ENCODE assay signal across 24 cellular contexts in the genomic region with DNA sequence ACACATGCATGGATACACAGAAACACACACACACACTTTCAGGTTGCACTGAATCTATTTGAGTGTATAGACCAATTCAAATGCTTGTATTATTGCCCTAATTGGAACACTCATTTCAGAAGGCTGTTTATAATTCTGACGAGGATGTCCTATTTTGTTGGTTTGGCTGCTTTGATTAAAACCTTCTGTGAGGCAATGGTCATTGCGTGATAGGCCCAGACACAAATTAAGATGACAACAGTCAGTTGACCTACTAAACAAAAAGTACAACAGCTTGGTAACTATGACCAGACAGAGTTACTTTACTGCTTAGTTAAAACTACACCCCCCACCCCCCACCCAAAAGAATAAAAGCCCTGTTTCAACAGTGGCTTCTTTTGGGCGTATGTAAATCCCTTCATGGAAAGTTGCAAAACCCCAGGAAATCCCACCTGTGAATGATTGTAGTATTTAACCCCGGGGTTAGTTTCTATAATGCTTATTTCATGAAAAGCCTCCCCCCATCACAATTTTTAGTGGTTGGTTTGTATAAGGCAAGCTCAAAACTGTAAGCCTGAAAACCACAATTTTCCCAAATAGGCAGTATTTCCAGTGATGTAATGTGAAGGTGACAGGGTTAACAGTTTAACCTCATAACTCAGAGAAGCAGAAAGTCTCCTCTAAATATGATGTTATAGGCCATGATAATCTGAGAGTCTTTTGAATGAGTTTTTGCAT.
DNase-seq lines count a peak whose midpoint lies in the region; ATAC-seq and TF ChIP-seq lines count a peak whose summit lies in the region.
"Had no signal": no experiment of that assay in that cellular context is flagged by ENCODE, and none has a peak within 500 bp of the region (broad histone marks: within the 10 kb centered on the region; RNA-seq: fewer than 3 reads in every experiment).

No MANE protein-coding gene starts in this region.

- H3K4me1 Mint-ChIP-seq in activated CD8-positive, alpha-beta T cell treated with anti-CD3 and anti-CD28 coated beads for 36 hours (ENCODE audit: low read depth): no peaks in the 10 kb centered on the region
- H3K4me1 Mint-ChIP-seq: activated naive CD8-positive, alpha-beta T cell treated with anti-CD3 and anti-CD28 coated beads for 36 hours had no signal

- no peaks in the 10 kb centered on the region for H3K36me3 Mint-ChIP-seq in activated CD8-positive, alpha-beta T cell treated with anti-CD3 and anti-CD28 coated beads for 36 hours (ENCODE audit: low read depth)
- H3K36me3 Mint-ChIP-seq: activated naive CD8-positive, alpha-beta T cell treated with anti-CD3 and anti-CD28 coated beads for 36 hours had no signal

- POLR2A ChIA-PET in activated CD8-positive, alpha-beta T cell treated with anti-CD3 and anti-CD28 coated beads for 36 hours (lab: Charles Lee): interaction anchor here (0.6 kb wide), 1 partner anchor 168 kb away, joined by 3 read pairs; no protein-coding TSS in a partner anchor

- H3K4me3 Mint-ChIP-seq in activated CD8-positive, alpha-beta T cell treated with anti-CD3 and anti-CD28 coated beads for 36 hours: no peak overlapping the region
- H3K4me3 Mint-ChIP-seq: activated naive CD8-positive, alpha-beta T cell treated with anti-CD3 and anti-CD28 coated beads for 36 hours; activated T-cell treated with anti-CD3 and anti-CD28 coated beads, Interleukin-2, amount 50 U/mL, for 24 hours; dendritic cell treated with granulocyte-macrophage colony-stimulating factor and Interleukin-4, amounts not matched to agents 40 ng/mL and 50 ng/mL, for 4 days had no signal

- no peaks in the 10 kb centered on the region for H3K36me3 ChIP-seq in HUES48 (ENCODE audit: control insufficient read depth, insufficient read depth, low read length)
- H3K36me3 ChIP-seq: brain microvascular endothelial cell, heart right ventricle, sigmoid colon had no signal

- H3K27ac Mint-ChIP-seq in activated CD8-positive, alpha-beta T cell treated with anti-CD3 and anti-CD28 coated beads for 36 hours: no peak overlapping the region
- H3K27ac Mint-ChIP-seq: activated naive CD8-positive, alpha-beta T cell treated with anti-CD3 and anti-CD28 coated beads for 36 hours; activated T-cell treated with anti-CD3 and anti-CD28 coated beads, Interleukin-2, amount 50 U/mL, for 24 hours; dendritic cell treated with granulocyte-macrophage colony-stimulating factor and Interleukin-4, amounts not matched to agents 40 ng/mL and 50 ng/mL, for 4 days had no signal

- intact Hi-C loops in activated CD8-positive, alpha-beta T cell treated with anti-CD3 and anti-CD28 coated beads for 36 hours (cut with micrococcal nuclease): no loop called here

- no peaks in the 10 kb centered on the region for H3K27me3 Mint-ChIP-seq in activated CD8-positive, alpha-beta T cell treated with anti-CD3 and anti-CD28 coated beads for 36 hours
- H3K27me3 Mint-ChIP-seq: activated naive CD8-positive, alpha-beta T cell treated with anti-CD3 and anti-CD28 coated beads for 36 hours; activated T-cell treated with anti-CD3 and anti-CD28 coated beads, Interleukin-2, amount 50 U/mL, for 24 hours; dendritic cell treated with granulocyte-macrophage colony-stimulating factor and Interleukin-4, amounts not matched to agents 40 ng/mL and 50 ng/mL, for 4 days had no signal

- ATAC-seq in GM19467 (IDR thresholded peaks at IDR 0.05; ENCODE audit: unreplicated experiment): peak; percentile 43
- ATAC-seq in activated CD8-positive, alpha-beta T cell treated with anti-CD3 and anti-CD28 coated beads for 36 hours: no peak
- ATAC-seq: K562, PC-3 had no signal

- H3K4me3 ChIP-seq in HUES48 (ENCODE audit: low read depth, low read length): peak overlapping the region; percentile 9; the same call in 1 of the 2 replicates
- H3K4me3 ChIP-seq: heart right ventricle, K562, sigmoid colon had no signal

- no peak for TF ChIP-seq CTCF in activated CD8-positive, alpha-beta T cell treated with anti-CD3 and anti-CD28 coated beads for 36 hours (IDR thresholded peaks at IDR 0.05)

- H3K9ac ChIP-seq in HUES48 (ENCODE audit: low read depth, low read length): no peak overlapping the region

- DNase-seq in GM04504 (ENCODE audit: low read depth) (peak; percentile 19), left kidney (ENCODE audit: low read depth, low spot score) (peak; percentile 43), DMS153 treated with DMSO at 0.1 percent for 48 hours (lab: John Stamatoyannopoulos, UW; ENCODE audit: unreplicated experiment) (no peak), SKM-1 treated with dmso at 0.1 percent for 144 hours (lab: John Stamatoyannopoulos, UW; ENCODE audit: unreplicated experiment) (no peak)
- no peak for DNase-seq in activated CD8-positive, alpha-beta T cell treated with anti-CD3 and anti-CD28 coated beads for 36 hours
- DNase-seq in stimulated activated CD4-positive, alpha-beta T cell treated with anti-CD3 and anti-CD28 coated beads, Interleukin-2, amount 100 ng/mL, for 48 hours: no peak
- DNase-seq: activated CD4-positive, alpha-beta T cell treated with anti-CD3 and anti-CD28 coated beads, Interleukin-2, amount 50 U/mL, for 4 hours; activated naive CD8-positive, alpha-beta T cell treated with anti-CD3 and anti-CD28 coated beads for 36 hours; activated T-cell treated with anti-CD3 and anti-CD28 coated beads, Interleukin-2, amount 50 U/mL, for 24 hours; AML-193; brain microvascular endothelial cell; Calu3; erythroblast; GF-D8; GOT3; heart right ventricle; NCI-H1092 treated with DMSO at 0.1 percent for 48 hours; NCI-H748 treated with DMSO at 0.1 percent for 48 hours; PC-3; sigmoid colon had no signal

- H3K27me3 ChIP-seq in HUES48 (ENCODE audit: control insufficient read depth, insufficient read depth, low read length): no peaks in the 10 kb centered on the region
- H3K27me3 ChIP-seq: brain microvascular endothelial cell, heart right ventricle, sigmoid colon had no signal

- CTCF ChIA-PET in activated CD8-positive, alpha-beta T cell treated with anti-CD3 and anti-CD28 coated beads for 36 hours (lab: Charles Lee): no interaction called here

- H3K27ac ChIP-seq in HUES48 (ENCODE audit: low read depth, low read length): no peak overlapping the region
- H3K27ac ChIP-seq: brain microvascular endothelial cell had no signal

- H3K9me3 Mint-ChIP-seq in activated CD8-positive, alpha-beta T cell treated with anti-CD3 and anti-CD28 coated beads for 36 hours: peaks cover 4% of the 10 kb centered on the region

- H3K9me3 ChIP-seq in HUES48 (ENCODE audit: control insufficient read depth, insufficient read depth, low read length): no peaks in the 10 kb centered on the region
- H3K9me3 ChIP-seq: sigmoid colon had no signal

- H3K4me1 ChIP-seq in HUES48 (ENCODE audit: control insufficient read depth, insufficient read depth, low read length): peaks cover 19% of the 10 kb centered on the region
- H3K4me1 ChIP-seq: sigmoid colon had no signal

Comparison
In these comparisons a context has a peak if more than half of its experiments do, and no peak if none do; other contexts are left out.
1. DNase-seq: peak in GM04504 (single experiment) and left kidney (single experiment); none in DMS153 treated with DMSO at 0.1 percent for 48 hours (single experiment), activated CD8-positive, alpha-beta T cell treated with anti-CD3 and anti-CD28 coated beads for 36 hours (single experiment), SKM-1 treated with dmso at 0.1 percent for 144 hours (single experiment) and stimulated activated CD4-positive, alpha-beta T cell treated with anti-CD3 and anti-CD28 coated beads, Interleukin-2, amount 100 ng/mL, for 48 hours (0 of 2).